ENCODE assay signal across 1 cellular context in the genomic region with DNA sequence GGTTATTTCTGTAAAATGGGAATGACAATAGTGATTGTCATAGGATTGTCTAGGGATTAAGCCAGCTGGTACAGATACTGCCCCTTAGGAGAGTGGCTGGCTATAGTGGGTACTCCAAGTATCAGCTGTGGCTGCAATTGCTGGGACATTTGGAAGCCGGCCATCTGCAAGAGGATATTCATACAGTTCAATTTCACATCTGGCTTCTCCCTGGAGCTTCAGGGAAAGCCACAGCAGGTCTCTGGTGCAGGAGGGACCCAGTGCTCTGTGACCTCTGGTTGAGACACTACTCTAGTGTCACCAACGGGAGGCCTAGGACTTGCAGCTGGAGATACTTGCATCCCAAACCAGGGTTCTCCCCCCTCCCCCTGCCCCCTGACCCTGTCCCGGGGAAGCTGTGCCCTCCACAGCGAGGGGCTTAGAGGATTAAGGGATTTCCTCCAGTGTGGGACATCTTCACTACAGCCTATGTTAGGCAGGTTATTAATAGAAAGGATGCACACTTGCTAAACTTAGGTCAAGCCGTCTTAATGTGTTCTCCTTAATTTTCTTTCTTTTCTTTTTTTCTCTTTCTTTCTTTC.
TF ChIP-seq lines count a peak whose summit lies in the region.

No MANE protein-coding gene starts in this region.

TF ChIP-seq in IMR-90, 13 proteins besides CTCF, POLR2A, EP300 and RAD21:
- TF ChIP-seq RFX5 (IDR thresholded peaks at IDR 0.05; ENCODE audit: low read depth, low read length) = no peak
- no peak for TF ChIP-seq MAZ (IDR thresholded peaks at IDR 0.05; ENCODE audit: borderline replicate concordance, low read depth, low read length)
- no peak for TF ChIP-seq CEBPB (IDR thresholded peaks at IDR 0.05; ENCODE audit: low read depth, low read length)
- TF ChIP-seq CHD1 (IDR thresholded peaks at IDR 0.05; ENCODE audit: low read depth, low read length) = no peak
